8 cellular contexts compared by ENCODE assay signal in the genomic region with DNA sequence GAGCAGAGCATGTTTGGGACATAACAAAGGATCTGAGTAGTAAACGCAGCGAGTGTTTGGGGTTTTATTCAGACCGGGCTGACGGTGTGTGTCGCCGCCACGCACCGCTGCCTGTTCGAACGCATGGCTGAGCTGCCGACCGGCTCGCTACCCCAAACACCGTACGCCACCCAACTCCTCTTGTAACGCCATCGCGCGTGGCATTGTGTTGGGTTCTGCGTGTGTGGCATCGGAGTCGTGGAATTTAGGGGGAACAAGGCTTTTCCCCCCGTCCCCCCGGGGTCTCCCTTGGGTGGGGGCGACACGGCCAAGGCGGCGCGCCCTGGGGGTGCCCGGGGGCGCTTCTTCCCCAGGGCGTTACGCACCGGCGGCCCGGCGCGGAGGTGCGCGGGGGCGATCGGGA. TPM values are rescaled to one million over a fixed set of nuclear protein-coding genes. Genes with fewer than 3 reads are reported as not detected.
DNase-seq lines count a peak whose midpoint lies in the region; ATAC-seq and TF ChIP-seq lines count a peak whose summit lies in the region.

No MANE protein-coding gene starts in this region.

- H3K36me3 Mint-ChIP-seq in CD4-positive, alpha-beta T cell (ENCODE audit: low read depth): no peaks in the 10 kb centered on the region
- no peaks in the 10 kb centered on the region for H3K36me3 Mint-ChIP-seq in central memory CD8-positive, alpha-beta T cell (ENCODE audit: insufficient read depth)
- H3K36me3 Mint-ChIP-seq in memory B cell: no peaks in the 10 kb centered on the region

- DNase-seq in CD4-positive, alpha-beta T cell: no peak
- no peak for DNase-seq in MM.1S
- DNase-seq in central memory CD8-positive, alpha-beta T cell (ENCODE audit: low spot score in 2 of 2): no peak
- DNase-seq in memory B cell (ENCODE audit: low spot score in 2 of 2): peak in 1 of 2 donors; percentile 45
- DNase-seq in foreskin melanocyte: no peak
- no peak for DNase-seq in midbrain (lab: John Stamatoyannopoulos, UW)
- DNase-seq in mesenteric fat pad (ENCODE audit: low spot score): no peak

- no peaks in the 10 kb centered on the region for H3K9me2 ChIP-seq in MM.1S (replicated peaks; ENCODE audit: insufficient read depth, low read length)

- POLR2A ChIA-PET in CD4-positive, alpha-beta T cell (lab: Charles Lee): interaction anchor here (1.0 kb wide), 1 partner anchor 25 kb away, joined by 5 read pairs; no protein-coding TSS in a partner anchor

- H3K27ac Mint-ChIP-seq in CD4-positive, alpha-beta T cell: no peak overlapping the region
- H3K27ac Mint-ChIP-seq in central memory CD8-positive, alpha-beta T cell (ENCODE audit: low read depth): no peak overlapping the region
- H3K27ac Mint-ChIP-seq in memory B cell: peak overlapping the region; percentile 56

- peaks cover 56% of the 10 kb centered on the region for H3K27me3 Mint-ChIP-seq in CD4-positive, alpha-beta T cell
- H3K27me3 Mint-ChIP-seq in central memory CD8-positive, alpha-beta T cell: peaks cover 88% of the 10 kb centered on the region
- peaks cover 12% of the 10 kb centered on the region for H3K27me3 Mint-ChIP-seq in memory B cell

- CTCF ChIA-PET in CD4-positive, alpha-beta T cell (lab: Charles Lee): no interaction called here

- ATAC-seq in CD4-positive, alpha-beta T cell (ENCODE audit: poor library complexity): no peak
- ATAC-seq in GM19328 (IDR thresholded peaks at IDR 0.05; ENCODE audit: unreplicated experiment) (peak; percentile 39), memory B cell (ENCODE audit: low read depth) (peak; percentile 67)
- ATAC-seq in central memory CD8-positive, alpha-beta T cell (replicated peaks; ENCODE audit: extremely low read depth, poor library complexity, severe bottlenecking): no peak

- H3K27ac ChIP-seq in CD4-positive, alpha-beta T cell (ENCODE audit: low read depth, low read length): no peak overlapping the region
- H3K27ac ChIP-seq in MM.1S (ENCODE audit: low read length): no peak overlapping the region

- peaks cover 35% of the 10 kb centered on the region for H3K4me1 Mint-ChIP-seq in CD4-positive, alpha-beta T cell (ENCODE audit: low read depth)
- peaks cover 5% of the 10 kb centered on the region for H3K4me1 Mint-ChIP-seq in central memory CD8-positive, alpha-beta T cell
- peaks cover 29% of the 10 kb centered on the region for H3K4me1 Mint-ChIP-seq in memory B cell

- H3K4me3 ChIP-seq in MM.1S (ENCODE audit: low read length): peak overlapping the region; percentile 66

- peak overlapping the region; percentile 94 for H3K4me2 ChIP-seq in MM.1S (ENCODE audit: low read depth, low read length)

- H3F3A ChIP-seq in MM.1S (ENCODE audit: insufficient read depth, low read length): no peaks in the 10 kb centered on the region

- H3K9me3 ChIP-seq in CD4-positive, alpha-beta T cell (ENCODE audit: control insufficient read depth, low read length): no peaks in the 10 kb centered on the region
- H3K9me3 ChIP-seq in MM.1S (replicated peaks; ENCODE audit: insufficient read depth, low read length): no peaks in the 10 kb centered on the region

- peak overlapping the region; percentile 79; the same call in 1 of the 2 replicates for H2AFZ ChIP-seq in MM.1S (ENCODE audit: low read length)

- no peaks in the 10 kb centered on the region for H3K36me3 ChIP-seq in MM.1S (replicated peaks; ENCODE audit: insufficient read depth, low read length)

- H4K20me1 ChIP-seq in MM.1S (ENCODE audit: insufficient read depth, low read length): no peaks in the 10 kb centered on the region

- intact Hi-C loops in CD4-positive, alpha-beta T cell (cut with DNase I, micrococcal nuclease): loop anchor here in 1 of 2 experiments (2.0 to 5.0 kb wide), 2 partner anchors 795 to 811 kb away; no protein-coding TSS in a partner anchor

- peak overlapping the region; percentile 78 for H3K4me3 Mint-ChIP-seq in CD4-positive, alpha-beta T cell
- H3K4me3 Mint-ChIP-seq in central memory CD8-positive, alpha-beta T cell: peak overlapping the region; percentile 31
- H3K4me3 Mint-ChIP-seq in memory B cell: peak overlapping the region; percentile 91

- no peak overlapping the region for H3K9ac ChIP-seq in MM.1S (ENCODE audit: low read length)

- no peaks in the 10 kb centered on the region for H3K79me2 ChIP-seq in MM.1S (ENCODE audit: low read length)

- peaks cover 4% of the 10 kb centered on the region; the same call in 1 of the 2 replicates for H3K4me1 ChIP-seq in MM.1S (ENCODE audit: low read length)

- H3K9me3 Mint-ChIP-seq in CD4-positive, alpha-beta T cell: no peaks in the 10 kb centered on the region
- H3K9me3 Mint-ChIP-seq in central memory CD8-positive, alpha-beta T cell: no peaks in the 10 kb centered on the region
- H3K9me3 Mint-ChIP-seq in memory B cell: no peaks in the 10 kb centered on the region

- TF ChIP-seq CTCF in CD4-positive, alpha-beta T cell (IDR thresholded peaks at IDR 0.05): no peak
- no peak for TF ChIP-seq CTCF in MM.1S (IDR thresholded peaks at IDR 0.05; ENCODE audit: low read length)

- peaks cover 58% of the 10 kb centered on the region for H3K27me3 ChIP-seq in CD4-positive, alpha-beta T cell (ENCODE audit: control insufficient read depth, insufficient read depth, low read length)
- H3K27me3 ChIP-seq in MM.1S (replicated peaks; ENCODE audit: insufficient read depth, low read length): peaks cover 22% of the 10 kb centered on the region

RNA-seq across cellular contexts. Expression of a gene that starts 0.5 kb away (rescaled TPM):
- under 1 TPM in 1 of 2 experiments, not detected in 1; 0.19 TPM for total RNA-seq in CD4-positive, alpha-beta T cell
- 66.7 TPM for total RNA-seq in mesenteric fat pad

Comparison
In these comparisons a context has a peak if more than half of its experiments do, and no peak if none do; other contexts are left out.
1. ATAC-seq: peak in GM19328 (single experiment) and memory B cell (single experiment); none in CD4-positive, alpha-beta T cell (single experiment) and central memory CD8-positive, alpha-beta T cell (single experiment).
2. H3K4me3 Mint-ChIP-seq: peak in every context shown above with its lines; median percentile 91 in memory B cell; 78 in CD4-positive, alpha-beta T cell; 31 in central memory CD8-positive, alpha-beta T cell.
3. RNA of a gene that starts 0.5 kb away (total RNA-seq): 66.7 TPM in mesenteric fat pad (single experiment); 0.19 TPM in CD4-positive, alpha-beta T cell; every median in the first group is over 10 times any median in the second.